In genomic region chr4:185921583-185922555, GRCh38 we compare ENCODE assay signal across 26 cellular contexts.
DNase-seq lines count a peak whose midpoint lies in the region; ATAC-seq, FAIRE-seq and TF ChIP-seq lines count a peak whose summit lies in the region.
"Had no signal": no experiment of that assay in that cellular context is flagged by ENCODE, and none has a peak within 500 bp of the region (broad histone marks: within the 10 kb centered on the region; RNA-seq: fewer than 3 reads in every experiment).

No MANE protein-coding gene starts in this region.

- H3K4me1 ChIP-seq in H1 (replicated peaks in 1 of 4; ENCODE audit: control insufficient read depth in 3 of 4, insufficient read depth in 4 of 4, low read length in 3 of 4) = peaks cover 0 to 5% (median 2%) of the 10 kb centered on the region in 4 experiments; a peak in 5 of 7 replicates
- H3K4me1 ChIP-seq in mesenchymal stem cell (ENCODE audit: control insufficient read depth, insufficient read depth, low read depth, low read length) = peaks cover 1% of the 10 kb centered on the region

- no peaks in the 10 kb centered on the region for H3K4me1 Mint-ChIP-seq in activated naive CD8-positive, alpha-beta T cell treated with anti-CD3 and anti-CD28 coated beads, Interleukin-2, amount 50 U/mL, for 24 hours
- H3K4me1 Mint-ChIP-seq: activated CD4-positive, alpha-beta memory T cell treated with anti-CD3 and anti-CD28 coated beads, Interleukin-2, amount 10 ng/mL, durations not matched to agents 7 days and 5 days; naive thymus-derived CD4-positive, alpha-beta T cell had no signal

- H3K79me1 ChIP-seq in H1 (ENCODE audit: low read depth, low read length) (no peaks in the 10 kb centered on the region), mesenchymal stem cell (replicated peaks; ENCODE audit: low read length, poor library complexity, severe bottlenecking) (no peaks in the 10 kb centered on the region)

- peaks cover 4% of the 10 kb centered on the region in 2 experiments; a peak in 3 of 4 replicates for H3K9me3 ChIP-seq in H1 (ENCODE audit: insufficient read depth in 2 of 2, low read depth in 1 of 2, low read length in 1 of 2)
- H3K9me3 ChIP-seq in mesenchymal stem cell (ENCODE audit: control insufficient read depth, low read length) = no peaks in the 10 kb centered on the region
- H3K9me3 ChIP-seq: esophagus muscularis mucosa, SJSA1, stomach had no signal

- intact Hi-C loops in Right ventricle myocardium superior (cut with DNase I) = no loop called here
- intact Hi-C loops in cardiac septum (cut with DNase I) = no loop called here

- H3K27ac ChIP-seq in H1 (ENCODE audit: low read depth, low read length) = no peak overlapping the region
- peak overlapping the region; percentile 13 for H3K27ac ChIP-seq in mesenchymal stem cell (ENCODE audit: low read length, poor library complexity, severe bottlenecking)
- H3K27ac ChIP-seq: C4-2B, esophagus muscularis mucosa, SJSA1, skin epidermis, stomach had no signal

- H3K4me3 Mint-ChIP-seq in activated naive CD8-positive, alpha-beta T cell treated with anti-CD3 and anti-CD28 coated beads, Interleukin-2, amount 50 U/mL, for 24 hours = no peak overlapping the region
- H3K4me3 Mint-ChIP-seq: activated CD4-positive, alpha-beta memory T cell treated with anti-CD3 and anti-CD28 coated beads, Interleukin-2, amount 10 ng/mL, durations not matched to agents 7 days and 5 days; activated T-cell treated with anti-CD3 and anti-CD28 coated beads, Interleukin-2, amount 50 U/mL, for 4 hours; naive thymus-derived CD4-positive, alpha-beta T cell; T-helper 1 cell treated with Interleukin-12 subunit alpha and Interleukin-12 subunit beta and Interleukin-4 antibody, amounts not matched to agents 30 μg/mL and 1 μg/mL, for 36 hours had no signal

- no peak for TF ChIP-seq RAD21 in H1 (IDR thresholded peaks at IDR 0.05 in 1 of 2, conservative IDR thresholded peaks at IDR 0.05 in 1 of 2; ENCODE audit: low read depth in 2 of 2, low read length in 2 of 2)

- no peak for FAIRE-seq in H1 (lab: Jason Lieb, UNC)
- FAIRE-seq: G401.6, H54 had no signal

- H3K79me2 ChIP-seq in H1 (ENCODE audit: control insufficient read depth in 1 of 2, insufficient read depth in 2 of 2, low read length in 2 of 2) = no peaks in the 10 kb centered on the region

- H2AFZ ChIP-seq in H1 (ENCODE audit: low read length) (peak overlapping the region; percentile 74; the same call in 1 of the 2 replicates), mesenchymal stem cell (ENCODE audit: low read depth, low read length) (no peak overlapping the region)

- H2BK120ac ChIP-seq in H1 (replicated peaks; ENCODE audit: low read depth, low read length) = no peak overlapping the region
- no peak overlapping the region for H2BK120ac ChIP-seq in mesenchymal stem cell (ENCODE audit: low read depth, low read length)

- H2AK5ac ChIP-seq in H1 (ENCODE audit: low read depth, low read length) = no peak overlapping the region
- no peak overlapping the region for H2AK5ac ChIP-seq in mesenchymal stem cell (ENCODE audit: low read length, severe bottlenecking)

- POLR2A ChIA-PET in H1 (lab: Charles Lee; ENCODE audit: partially characterized antibody) = no interaction called here

- peaks cover 12% of the 10 kb centered on the region for H3K27me3 Mint-ChIP-seq in activated naive CD8-positive, alpha-beta T cell treated with anti-CD3 and anti-CD28 coated beads, Interleukin-2, amount 50 U/mL, for 24 hours
- H3K27me3 Mint-ChIP-seq: activated CD4-positive, alpha-beta memory T cell treated with anti-CD3 and anti-CD28 coated beads, Interleukin-2, amount 10 ng/mL, durations not matched to agents 7 days and 5 days had no signal

- H2BK20ac ChIP-seq in H1 (ENCODE audit: low read length) = no peak overlapping the region

- TF ChIP-seq POLR2A in H1 (IDR thresholded peaks at IDR 0.05; ENCODE audit: control extremely low read depth in 1 of 2, low read depth in 2 of 2, low read length in 2 of 2) = no peak

- H3K4ac ChIP-seq in H1 (replicated peaks; ENCODE audit: insufficient read length, low read depth, low read length) = no peak overlapping the region
- H3K4ac ChIP-seq in mesenchymal stem cell (ENCODE audit: low read depth in 1 of 2, low read length in 2 of 2) = no peak overlapping the region

- no peak overlapping the region for H2BK15ac ChIP-seq in H1 (ENCODE audit: low read length)
- no peak overlapping the region for H2BK15ac ChIP-seq in mesenchymal stem cell (ENCODE audit: low read depth, poor library complexity, severe bottlenecking)

- H4K8ac ChIP-seq in H1 (ENCODE audit: extremely low read depth, insufficient read depth, low read length) (no peak overlapping the region), mesenchymal stem cell (ENCODE audit: low read length) (no peak overlapping the region)

- no peak for TF ChIP-seq EP300 in H1 (IDR thresholded peaks at IDR 0.05; ENCODE audit: borderline replicate concordance in 1 of 2, low read depth in 2 of 2, low read length in 2 of 2)

- TF ChIP-seq CTCF in H1 (IDR thresholded peaks at IDR 0.05; ENCODE audit: control extremely low read depth in 1 of 3, insufficient read depth in 1 of 3, low read depth in 1 of 3, low read length in 3 of 3) = no peak

- no peak overlapping the region; the same call in 1 of the 2 replicates for H2BK5ac ChIP-seq in H1 (ENCODE audit: low read depth, low read length)
- H2BK5ac ChIP-seq in mesenchymal stem cell (ENCODE audit: low read depth, low read length, poor library complexity, severe bottlenecking) = no peak overlapping the region

- no peak overlapping the region for H3K56ac ChIP-seq in H1 (replicated peaks; ENCODE audit: insufficient read length, low read depth, low read length)

- no peak overlapping the region for H3K14ac ChIP-seq in H1 (ENCODE audit: insufficient read length)
- H3K14ac ChIP-seq in mesenchymal stem cell (ENCODE audit: low read length in 2 of 2) = no peak overlapping the region

- H3K18ac ChIP-seq in H1 (ENCODE audit: extremely low read depth, low read length) = no peak overlapping the region
- H3K18ac ChIP-seq in mesenchymal stem cell (ENCODE audit: low read depth in 1 of 2, low read length in 2 of 2) = peak overlapping the region in 1 of 2 experiments; percentile 35

- 87% methylated on average over 9 of the region's 9 CpGs; no CpG with 5 or more reads in 1 of the 2 experiments for WGBS in H1 (ENCODE audit: extremely low coverage in 1 of 2, insufficient coverage in 1 of 2, insufficient read length in 1 of 2, insufficient replicate concordance in 2 of 2, low coverage in 1 of 2, low lambda C conversion rate in 2 of 2, missing lambda C conversion rate in 1 of 2), 2 experiments
- whole genome bisulfite sequencing in mesenchymal stem cell = 30% methylated on average over 5 of the region's 9 CpGs

- H4K91ac ChIP-seq in H1 (replicated peaks; ENCODE audit: insufficient read length, low read length) (no peak overlapping the region), mesenchymal stem cell (ENCODE audit: low read length) (no peak overlapping the region)

- peak; percentile 24 for ATAC-seq in Right ventricle myocardium superior (ENCODE audit: poor library complexity)
- no peak for ATAC-seq in activated naive CD8-positive, alpha-beta T cell treated with anti-CD3 and anti-CD28 coated beads, Interleukin-2, amount 50 U/mL, for 24 hours
- no peak for ATAC-seq in HG03045 (IDR thresholded peaks at IDR 0.05; ENCODE audit: unreplicated experiment)
- ATAC-seq: activated naive CD4-positive, alpha-beta T cell treated with anti-CD3 and anti-CD28 coated beads, Interleukin-2, amount 50 U/mL, for 72 hours; activated T-cell treated with anti-CD3 and anti-CD28 coated beads, Interleukin-2, amount 50 U/mL, for 4 hours; naive thymus-derived CD4-positive, alpha-beta T cell; PC-3 had no signal

- H3K27me3 ChIP-seq in H1 (replicated peaks in 1 of 4; ENCODE audit: control insufficient read depth in 3 of 4, extremely low read depth in 1 of 4, insufficient read depth in 3 of 4, low read length in 3 of 4) (no peaks in the 10 kb centered on the region), mesenchymal stem cell (ENCODE audit: control insufficient read depth in 1 of 2, insufficient read depth in 1 of 2, low read length in 2 of 2) (peaks cover 0 to 3% of the 10 kb centered on the region in 2 experiments)
- H3K27me3 ChIP-seq: esophagus muscularis mucosa, SJSA1, stomach had no signal

- no peak overlapping the region for H2BK12ac ChIP-seq in H1 (ENCODE audit: low read depth, low read length)
- H2BK12ac ChIP-seq in mesenchymal stem cell (ENCODE audit: low read length in 2 of 2) = no peak overlapping the region

- H3K23ac ChIP-seq in H1 (ENCODE audit: insufficient read length) = no peak overlapping the region
- H3K23ac ChIP-seq in mesenchymal stem cell (ENCODE audit: low read length in 2 of 2) = no peak overlapping the region

- no peaks in the 10 kb centered on the region for H4K20me1 ChIP-seq in H1 (replicated peaks in 1 of 2; ENCODE audit: control insufficient read depth in 1 of 2, insufficient read depth in 2 of 2, low read length in 2 of 2)

- no peak overlapping the region for H3K4me3 ChIP-seq in H1 (ENCODE audit: extremely low read depth in 1 of 4, insufficient read depth in 2 of 4, low read depth in 3 of 4, low read length in 4 of 4)
- no peak overlapping the region for H3K4me3 ChIP-seq in mesenchymal stem cell (ENCODE audit: insufficient read depth in 1 of 2, low read depth in 1 of 2, low read length in 2 of 2)
- H3K4me3 ChIP-seq: esophagus muscularis mucosa, lung, SJSA1, skin epidermis, stomach had no signal

- H3K36me3 ChIP-seq in H1 (ENCODE audit: control insufficient read depth in 2 of 4, insufficient read depth in 4 of 4, low read length in 3 of 4) (no peaks in the 10 kb centered on the region), mesenchymal stem cell (ENCODE audit: control insufficient read depth in 1 of 2, insufficient read depth in 2 of 2, low read depth in 1 of 2, low read length in 2 of 2) (no peaks in the 10 kb centered on the region)
- H3K36me3 ChIP-seq: esophagus muscularis mucosa, SJSA1, stomach had no signal

- H3K36me3 Mint-ChIP-seq in activated naive CD8-positive, alpha-beta T cell treated with anti-CD3 and anti-CD28 coated beads, Interleukin-2, amount 50 U/mL, for 24 hours (ENCODE audit: low read depth) = no peaks in the 10 kb centered on the region
- H3K36me3 Mint-ChIP-seq: activated naive CD4-positive, alpha-beta T cell treated with anti-CD3 and anti-CD28 coated beads, Interleukin-2, amount 50 U/mL, for 72 hours; naive thymus-derived CD4-positive, alpha-beta T cell had no signal

- no peak overlapping the region for H3K4me2 ChIP-seq in H1 (ENCODE audit: insufficient read depth in 1 of 2, low read depth in 2 of 2, low read length in 2 of 2)
- H3K4me2 ChIP-seq in mesenchymal stem cell (ENCODE audit: low read length, poor library complexity, severe bottlenecking) = no peak overlapping the region

- H3K9me3 Mint-ChIP-seq in activated naive CD8-positive, alpha-beta T cell treated with anti-CD3 and anti-CD28 coated beads, Interleukin-2, amount 50 U/mL, for 24 hours = peaks cover 13% of the 10 kb centered on the region
- H3K9me3 Mint-ChIP-seq: activated CD4-positive, alpha-beta memory T cell treated with anti-CD3 and anti-CD28 coated beads, Interleukin-2, amount 10 ng/mL, durations not matched to agents 7 days and 5 days; T-helper 1 cell treated with Interleukin-12 subunit alpha and Interleukin-12 subunit beta and Interleukin-4 antibody, amounts not matched to agents 30 μg/mL and 1 μg/mL, for 36 hours had no signal

- CTCF ChIA-PET in H1 (lab: Charles Lee; ENCODE audit: partially characterized antibody) = interaction anchor here (1.0 kb wide), 1 partner anchor 100 kb away, joined by 4 read pairs; no protein-coding TSS in a partner anchor

- no peaks in the 10 kb centered on the region for H3K23me2 ChIP-seq in H1 (ENCODE audit: low read depth, low read length)

- no peak overlapping the region for H4K5ac ChIP-seq in H1 (ENCODE audit: insufficient read length, low read depth, low read length)

- no peak overlapping the region for H3K9ac ChIP-seq in H1 (replicated peaks in 1 of 4; ENCODE audit: extremely low read depth in 1 of 4, low read depth in 3 of 4, low read length in 3 of 4)
- H3K9ac ChIP-seq in mesenchymal stem cell (ENCODE audit: low read length) = no peak overlapping the region

- no peak overlapping the region for H3K27ac Mint-ChIP-seq in activated naive CD8-positive, alpha-beta T cell treated with anti-CD3 and anti-CD28 coated beads, Interleukin-2, amount 50 U/mL, for 24 hours
- H3K27ac Mint-ChIP-seq: activated CD4-positive, alpha-beta memory T cell treated with anti-CD3 and anti-CD28 coated beads, Interleukin-2, amount 10 ng/mL, durations not matched to agents 7 days and 5 days; activated naive CD4-positive, alpha-beta T cell treated with anti-CD3 and anti-CD28 coated beads, Interleukin-2, amount 50 U/mL, for 72 hours; naive thymus-derived CD4-positive, alpha-beta T cell; T-helper 1 cell treated with Interleukin-12 subunit alpha and Interleukin-12 subunit beta and Interleukin-4 antibody, amounts not matched to agents 30 μg/mL and 1 μg/mL, for 36 hours had no signal

- DNase-seq in Right ventricle myocardium superior = no peak
- DNase-seq in cardiac septum (ENCODE audit: low spot score) = no peak
- DNase-seq in H1 (ENCODE audit: low read depth in 1 of 2, low spot score in 2 of 2) = no peak
- peak; percentile 40 for DNase-seq in mesenchymal stem cell
- no peak for DNase-seq in activated naive CD8-positive, alpha-beta T cell treated with anti-CD3 and anti-CD28 coated beads, Interleukin-2, amount 50 U/mL, for 24 hours
- DNase-seq in H4 (ENCODE audit: low spot score) = no peak
- no peak for DNase-seq in GF-D8 (lab: John Stamatoyannopoulos, UW)
- DNase-seq: 8988T; activated CD4-positive, alpha-beta memory T cell treated with anti-CD3 and anti-CD28 coated beads, Interleukin-2, amount 10 ng/mL, durations not matched to agents 7 days and 5 days; activated CD4-positive, CD25-positive, alpha-beta regulatory T cell; activated T-cell treated with anti-CD3 and anti-CD28 coated beads, Interleukin-2, amount 50 U/mL, for 4 hours; effector CD4-positive, alpha-beta T cell; naive thymus-derived CD4-positive, alpha-beta T cell; PC-3; stimulated activated CD4-positive, alpha-beta T cell treated with anti-CD3 and anti-CD28 coated beads, Interleukin-4, amount 100 ng/mL, for 1 hour; stomach had no signal
